In genomic region chr1:201349091-201349490, GRCh38 we compare ENCODE assay signal across 17 cellular contexts. TPM values are rescaled to one million over a fixed set of nuclear protein-coding genes. Genes with fewer than 3 reads are reported as not detected.
DNase-seq lines count a peak whose midpoint lies in the region; ATAC-seq and TF ChIP-seq lines count a peak whose summit lies in the region.
"Had no signal": no experiment of that assay in that cellular context is flagged by ENCODE, and none has a peak within 500 bp of the region (broad histone marks: within the 10 kb centered on the region; RNA-seq: fewer than 3 reads in every experiment).

No MANE protein-coding gene starts in this region.

- H3K36me3 ChIP-seq in left ventricle myocardium inferior (no peaks in the 10 kb centered on the region), lower lobe of right lung (no peaks in the 10 kb centered on the region), upper lobe of right lung (no peaks in the 10 kb centered on the region)
- H3K36me3 ChIP-seq in CD8-positive, alpha-beta T cell (ENCODE audit: insufficient read depth, low read length): no peaks in the 10 kb centered on the region
- H3K36me3 ChIP-seq: BLaER1 had no signal

- H3K27ac ChIP-seq in left ventricle myocardium inferior (replicated peaks) (no peak overlapping the region), lower lobe of right lung (no peak overlapping the region), upper lobe of right lung (no peak overlapping the region)
- H3K27ac ChIP-seq in CD8-positive, alpha-beta T cell (ENCODE audit: low read depth, low read length): no peak overlapping the region
- H3K27ac ChIP-seq: BLaER1 had no signal

- TF ChIP-seq CTCF in left ventricle myocardium inferior (IDR thresholded peaks at IDR 0.05; ENCODE audit: borderline replicate concordance): no peak
- no peak for TF ChIP-seq CTCF in lower lobe of right lung (IDR thresholded peaks at IDR 0.05)
- TF ChIP-seq CTCF in upper lobe of right lung (IDR thresholded peaks at IDR 0.05): no peak
- no peak for TF ChIP-seq CTCF in CD8-positive, alpha-beta T cell (IDR thresholded peaks at IDR 0.05)

- CTCF ChIA-PET in CD8-positive, alpha-beta T cell (lab: Charles Lee): interaction anchor here (1.4 kb wide), 1 partner anchor 10 kb away, joined by 4 read pairs; no protein-coding TSS in a partner anchor

- ATAC-seq in lower lobe of right lung: no peak
- ATAC-seq in upper lobe of right lung: no peak
- no peak for ATAC-seq in CD8-positive, alpha-beta T cell
- no peak for ATAC-seq in HG03565 (IDR thresholded peaks at IDR 0.05; ENCODE audit: unreplicated experiment)

- H3K27ac Mint-ChIP-seq in CD8-positive, alpha-beta T cell: no peak overlapping the region

- no peak overlapping the region for H3K4me3 Mint-ChIP-seq in CD8-positive, alpha-beta T cell
- H3K4me3 Mint-ChIP-seq: CD8-positive, alpha-beta memory T cell had no signal

- H3K4me1 ChIP-seq in left ventricle myocardium inferior (peaks cover 13% of the 10 kb centered on the region), lower lobe of right lung (peaks cover 4% of the 10 kb centered on the region), upper lobe of right lung (no peaks in the 10 kb centered on the region)
- H3K4me1 ChIP-seq in CD8-positive, alpha-beta T cell (ENCODE audit: insufficient read depth, low read length): no peaks in the 10 kb centered on the region
- H3K4me1 ChIP-seq: BLaER1 had no signal

- no peaks in the 10 kb centered on the region for H3K9me3 ChIP-seq in left ventricle myocardium inferior (replicated peaks)
- no peaks in the 10 kb centered on the region for H3K9me3 ChIP-seq in lower lobe of right lung
- H3K9me3 ChIP-seq in upper lobe of right lung: no peaks in the 10 kb centered on the region
- no peaks in the 10 kb centered on the region for H3K9me3 ChIP-seq in CD8-positive, alpha-beta T cell (ENCODE audit: low read length)
- H3K9me3 ChIP-seq: BLaER1 had no signal

- no peaks in the 10 kb centered on the region for H3K36me3 Mint-ChIP-seq in CD8-positive, alpha-beta T cell
- H3K36me3 Mint-ChIP-seq: CD8-positive, alpha-beta memory T cell had no signal

- DNase-seq in cardiac septum (ENCODE audit: low spot score): peak; percentile 54
- no peak for DNase-seq in left ventricle myocardium inferior
- DNase-seq in cerebellar cortex (ENCODE audit: low spot score): peak; percentile 8
- peak; percentile 3 for DNase-seq in lower lobe of right lung
- peak; percentile 3 for DNase-seq in upper lobe of right lung
- no peak for DNase-seq in AG08396 (ENCODE audit: low spot score)
- DNase-seq in CD8-positive, alpha-beta T cell: no peak
- DNase-seq: CD8-positive, alpha-beta memory T cell; DMS79 treated with DMSO at 0.1 percent for 48 hours; HCEC 1CT; KBM-7; NCI-H1694 treated with DMSO at 0.1 percent for 48 hours; NCI-H2107; NCI-H226; NCI-H526 had no signal

- H3K4me3 ChIP-seq in left ventricle myocardium inferior (no peak overlapping the region), lower lobe of right lung (no peak overlapping the region), upper lobe of right lung (no peak overlapping the region)
- no peak overlapping the region for H3K4me3 ChIP-seq in CD8-positive, alpha-beta T cell (ENCODE audit: low read depth, low read length)
- H3K4me3 ChIP-seq: BLaER1 had no signal

- intact Hi-C loops in cardiac septum (cut with DNase I) (loop anchor here (5.0 kb wide), 1 partner anchor 72 kb away; no protein-coding TSS in a partner anchor), left ventricle myocardium inferior (cut with micrococcal nuclease) (loop anchor here (10.0 kb wide), 1 partner anchor 94 kb away; no protein-coding TSS in a partner anchor), lower lobe of right lung (cut with DNase I) (no loop called here), upper lobe of right lung (cut with DNase I) (no loop called here)
- intact Hi-C loops in CD8-positive, alpha-beta T cell (cut with DNase I, micrococcal nuclease): no loop called here

- peaks cover 7% of the 10 kb centered on the region for H3K27me3 ChIP-seq in left ventricle myocardium inferior (ENCODE audit: low read depth)
- H3K27me3 ChIP-seq in lower lobe of right lung (ENCODE audit: low read depth): no peaks in the 10 kb centered on the region
- H3K27me3 ChIP-seq in upper lobe of right lung: no peaks in the 10 kb centered on the region
- H3K27me3 ChIP-seq in CD8-positive, alpha-beta T cell (ENCODE audit: insufficient read depth, low read length): no peaks in the 10 kb centered on the region
- H3K27me3 ChIP-seq: BLaER1 had no signal

- H3K9me3 Mint-ChIP-seq in CD8-positive, alpha-beta T cell: no peaks in the 10 kb centered on the region
- H3K9me3 Mint-ChIP-seq: CD8-positive, alpha-beta memory T cell had no signal

- no peaks in the 10 kb centered on the region for H3K4me1 Mint-ChIP-seq in CD8-positive, alpha-beta T cell (ENCODE audit: low read depth)
- H3K4me1 Mint-ChIP-seq: CD8-positive, alpha-beta memory T cell had no signal

- H3K27me3 Mint-ChIP-seq in CD8-positive, alpha-beta T cell (ENCODE audit: low read depth): peaks cover 26% of the 10 kb centered on the region

- POLR2A ChIA-PET in CD8-positive, alpha-beta T cell (lab: Charles Lee): no interaction called here

RNA-seq across cellular contexts. Expression of gene TNNT2, which starts 28.4 kb away (rescaled TPM):
- total RNA-seq in cardiac septum: 8,017 TPM
- 8,708 TPM for total RNA-seq in left ventricle myocardium inferior
- total RNA-seq in lower lobe of right lung: 6.4 TPM
- total RNA-seq in upper lobe of right lung: 6.4 TPM
- total RNA-seq in CD8-positive, alpha-beta T cell: not detected
- total RNA-seq: CD8-positive, alpha-beta memory T cell had no signal

RNA-seq across cellular contexts. Expression of gene LAD1, which starts 50.0 kb away (rescaled TPM):
- total RNA-seq in cardiac septum (12.4 TPM), left ventricle myocardium inferior (2.0 TPM), lower lobe of right lung (35.3 TPM), upper lobe of right lung (42.6 TPM)
- total RNA-seq in CD8-positive, alpha-beta T cell: not detected
- total RNA-seq: CD8-positive, alpha-beta memory T cell had no signal

Comparison
In these comparisons a context has a peak if more than half of its experiments do, and no peak if none do; other contexts are left out.
1. DNase-seq: peak in cardiac septum (single experiment), cerebellar cortex (single experiment), lower lobe of right lung (single experiment) and upper lobe of right lung (single experiment); none in left ventricle myocardium inferior (single experiment), AG08396 (single experiment) and CD8-positive, alpha-beta T cell (0 of 7).
2. RNA of gene TNNT2, which starts 28.4 kb away (total RNA-seq): 8,708 TPM in left ventricle myocardium inferior (single experiment) and 8,017 TPM in cardiac septum (single experiment); 6.4 TPM in lower lobe of right lung (single experiment), 6.4 TPM in upper lobe of right lung (single experiment) and not detected in CD8-positive, alpha-beta T cell; every median in the first group is over 1,000 times any median in the second.
3. intact Hi-C loops: an anchor here in cardiac septum (5.0 kb wide) and left ventricle myocardium inferior (10.0 kb wide); none called in lower lobe of right lung, upper lobe of right lung and CD8-positive, alpha-beta T cell.